25 cellular contexts compared by ENCODE assay signal in genomic region chr21:25296239-25296638, GRCh38.
A peak's percentile ranks its signal among the peaks of the same experiment; 100 is the strongest.
DNase-seq lines count a peak whose midpoint lies in the region; ATAC-seq, FAIRE-seq and TF ChIP-seq lines count a peak whose summit lies in the region.
"Had no signal": no experiment of that assay in that cellular context is flagged by ENCODE, and none has a peak within 500 bp of the region (broad histone marks: within the 10 kb centered on the region; RNA-seq: fewer than 3 reads in every experiment).

No MANE protein-coding gene starts in this region.

- H3K9me3 ChIP-seq in K562 (replicated peaks; ENCODE audit: control insufficient read depth, insufficient read depth, low read depth, low read length): no peaks in the 10 kb centered on the region
- no peaks in the 10 kb centered on the region for H3K9me3 ChIP-seq in lower lobe of right lung
- H3K9me3 ChIP-seq in gastroesophageal sphincter: no peaks in the 10 kb centered on the region
- no peaks in the 10 kb centered on the region for H3K9me3 ChIP-seq in vagina
- H3K9me3 ChIP-seq: pancreas had no signal

- TF ChIP-seq POLR2A in K562 (conservative IDR thresholded peaks at IDR 0.05): no peak
- TF ChIP-seq POLR2A in gastroesophageal sphincter (IDR thresholded peaks at IDR 0.05): no peak
- TF ChIP-seq POLR2A in vagina (IDR thresholded peaks at IDR 0.05): no peak

- peak; percentile 4 for DNase-seq in AG10803 (ENCODE audit: low read depth)
- peak; percentile 25 for DNase-seq in M059J (ENCODE audit: low read depth)
- no peak for DNase-seq in K562 (ENCODE audit: extremely low read depth in 1 of 4, low spot score in 3 of 4)
- peak; percentile 54 for DNase-seq in lower lobe of right lung
- DNase-seq in vagina (ENCODE audit: extremely low spot score in 2 of 2): no peak
- DNase-seq: activated CD4-positive, alpha-beta memory T cell treated with anti-CD3 and anti-CD28 coated beads, Interleukin-2, amount 10 ng/mL, durations not matched to agents 7 days and 5 days; activated CD8-positive, alpha-beta memory T cell treated with anti-CD3 and anti-CD28 coated beads, Interleukin-2, amount 50 U/mL, for 48 hours; activated naive CD4-positive, alpha-beta T cell treated with anti-CD3 and anti-CD28 coated beads, Interleukin-2, amount 10 ng/mL, durations not matched to agents 7 days and 5 days; amygdala; CD8-positive, alpha-beta memory T cell; glutamatergic neuron; HCEC 1CT; islet precursor cell; left ventricle myocardium inferior; NCI-H1436 treated with DMSO at 0.1 percent for 48 hours; NCI-H2107; NCI-H774; small intestine; stimulated activated naive CD4-positive, alpha-beta T cell had no signal

- H3K9me1 ChIP-seq in K562 (ENCODE audit: control insufficient read depth, insufficient read depth, low read length): no peaks in the 10 kb centered on the region

- CTCF ChIA-PET in K562 (lab: Yijun Ruan, JAX; ENCODE audit: low intra/inter-chr PET ratio): no interaction called here

- H3K4me3 ChIP-seq in AG10803 (ENCODE audit: low read length) (no peak overlapping the region), K562 (no peak overlapping the region), lower lobe of right lung (no peak overlapping the region), gastroesophageal sphincter (no peak overlapping the region), vagina (no peak overlapping the region)
- H3K4me3 ChIP-seq: left ventricle myocardium inferior, pancreas had no signal

- TF ChIP-seq CTCF in AG10803 (conservative IDR thresholded peaks at IDR 0.05; ENCODE audit: low read length) (no peak), K562 (IDR thresholded peaks at IDR 0.05 in 2 of 3, conservative IDR thresholded peaks at IDR 0.05 in 1 of 3; ENCODE audit: insufficient read depth in 2 of 3, low read depth in 1 of 3, low read length in 3 of 3) (no peak), lower lobe of right lung (IDR thresholded peaks at IDR 0.05) (no peak), gastroesophageal sphincter (IDR thresholded peaks at IDR 0.05) (no peak), vagina (IDR thresholded peaks at IDR 0.05) (no peak)

- BruUV-seq in K562 (replicated peaks; lab: Mats Ljungman, UMichigan): no TSS peak

- H2AFZ ChIP-seq in K562 (ENCODE audit: low read depth, low read length): no peak overlapping the region

- 1% methylated on average over 4 of the region's 4 CpGs for WGBS in K562 (ENCODE audit: insufficient coverage, low coverage, missing lambda C conversion rate)
- WGBS in gastroesophageal sphincter (ENCODE audit: low coverage in 1 of 2), 2 donors: 83 to 89% methylated on average over 3 of the region's 4 CpGs

- H3K27me3 ChIP-seq in K562 (ENCODE audit: control insufficient read depth in 2 of 2, insufficient read depth in 2 of 2, low read length in 2 of 2) (no peaks in the 10 kb centered on the region), lower lobe of right lung (ENCODE audit: low read depth) (no peaks in the 10 kb centered on the region), gastroesophageal sphincter (no peaks in the 10 kb centered on the region), vagina (no peaks in the 10 kb centered on the region)
- H3K27me3 ChIP-seq: pancreas had no signal

- intact Hi-C loops in K562 (cut with micrococcal nuclease): no loop called here
- intact Hi-C loops in lower lobe of right lung (cut with DNase I): no loop called here
- intact Hi-C loops in vagina (cut with DNase I): no loop called here

- no peak for TF ChIP-seq RAD21 in K562 (CRISPR knock-in tag; conservative IDR thresholded peaks at IDR 0.05 in 1 of 2, IDR thresholded peaks at IDR 0.05 in 1 of 2)

- no peaks in the 10 kb centered on the region for H4K20me1 ChIP-seq in K562 (replicated peaks; ENCODE audit: control insufficient read depth, insufficient read depth, low read length)

- no peak for FAIRE-seq in K562 (lab: Jason Lieb, UNC)
- FAIRE-seq: pancreas, small intestine, TTC549 had no signal

- POLR2A ChIA-PET in K562 (lab: Yijun Ruan, JAX): no interaction called here

- H3K4me2 ChIP-seq in K562 (ENCODE audit: insufficient read depth, low read length): no peak overlapping the region

- no peak overlapping the region for H3K9ac ChIP-seq in K562 (ENCODE audit: insufficient read depth in 1 of 2, low read depth in 2 of 2, low read length in 2 of 2)

- ATAC-seq in K562 (no peak), lower lobe of right lung (peak; percentile 48 to 84), GM18519 (IDR thresholded peaks at IDR 0.05; ENCODE audit: low FRiP score, unreplicated experiment) (no peak), gastroesophageal sphincter (no peak)
- ATAC-seq: activated CD4-positive, CD25-positive, alpha-beta regulatory T cell treated with anti-CD3 and anti-CD28 coated beads, Interleukin-2, amount 50 U/mL, for 24 hours had no signal

- H3K27ac ChIP-seq in K562 (ENCODE audit: extremely low read depth, low read depth, low read length) (no peak overlapping the region), lower lobe of right lung (peak overlapping the region; percentile 76), gastroesophageal sphincter (no peak overlapping the region), vagina (no peak overlapping the region)
- H3K27ac ChIP-seq: left ventricle myocardium inferior, pancreas, RWPE1 had no signal

- TF ChIP-seq EP300 in K562 (IDR thresholded peaks at IDR 0.05; ENCODE audit: low read length): no peak
- TF ChIP-seq EP300 in gastroesophageal sphincter (IDR thresholded peaks at IDR 0.05): no peak

- in situ Hi-C loops in K562 (cut with MboI): no loop called here

- no peaks in the 10 kb centered on the region for H3K36me3 ChIP-seq in K562 (ENCODE audit: control insufficient read depth, insufficient read depth, low read length)
- H3K36me3 ChIP-seq in lower lobe of right lung: no peaks in the 10 kb centered on the region
- H3K36me3 ChIP-seq in gastroesophageal sphincter: no peaks in the 10 kb centered on the region
- H3K36me3 ChIP-seq in vagina: no peaks in the 10 kb centered on the region
- H3K36me3 ChIP-seq: left ventricle myocardium inferior, pancreas had no signal

- H3K4me1 ChIP-seq in K562 (replicated peaks in 1 of 2; ENCODE audit: control insufficient read depth in 2 of 2, insufficient read depth in 2 of 2, low read length in 2 of 2): no peaks in the 10 kb centered on the region
- peaks cover 10% of the 10 kb centered on the region for H3K4me1 ChIP-seq in lower lobe of right lung
- H3K4me1 ChIP-seq in gastroesophageal sphincter: no peaks in the 10 kb centered on the region
- H3K4me1 ChIP-seq in vagina: no peaks in the 10 kb centered on the region
- H3K4me1 ChIP-seq: left ventricle myocardium inferior had no signal

- no peaks in the 10 kb centered on the region for H3K79me2 ChIP-seq in K562 (ENCODE audit: control insufficient read depth, insufficient read depth, low read length)

TF ChIP-seq in K562, 482 proteins besides CTCF, POLR2A, EP300 and RAD21:
- no peak for TF ChIP-seq MTF1 (CRISPR knock-in tag; IDR thresholded peaks at IDR 0.05; ENCODE audit: borderline replicate concordance)
- 0 out of 2 replicates have a peak, but pooled peaks have one; percentile 11 for TF ChIP-seq RAD51 (IDR thresholded peaks at IDR 0.05; ENCODE audit: borderline replicate concordance, low read depth)
- peak; percentile 87 for TF ChIP-seq TFE3 (CRISPR knock-in tag; IDR thresholded peaks at IDR 0.05)
- no peak for TF ChIP-seq RNF219 (CRISPR knock-in tag; IDR thresholded peaks at IDR 0.05)
- no peak for TF ChIP-seq ARID3A (IDR thresholded peaks at IDR 0.05; ENCODE audit: borderline replicate concordance, low read depth, low read length)
- no peak for TF ChIP-seq PURB (CRISPR knock-in tag; IDR thresholded peaks at IDR 0.05; ENCODE audit: low read depth)
- no peak for TF ChIP-seq ILF3 (IDR thresholded peaks at IDR 0.05; ENCODE audit: borderline replicate concordance)
TF ChIP-seq in K562: peak in this region for 2.

Comparison
In these comparisons a context has a peak if more than half of its experiments do, and no peak if none do; other contexts are left out.
1. DNase-seq: peak in AG10803 (single experiment), M059J (single experiment) and lower lobe of right lung (single experiment); none in K562 (0 of 4) and vagina (0 of 2).
2. ATAC-seq: peak in lower lobe of right lung (2 of 2); none in K562 (single experiment), GM18519 (single experiment) and gastroesophageal sphincter (single experiment).